ENCODE assay signal across 18 cellular contexts in the genomic region with DNA sequence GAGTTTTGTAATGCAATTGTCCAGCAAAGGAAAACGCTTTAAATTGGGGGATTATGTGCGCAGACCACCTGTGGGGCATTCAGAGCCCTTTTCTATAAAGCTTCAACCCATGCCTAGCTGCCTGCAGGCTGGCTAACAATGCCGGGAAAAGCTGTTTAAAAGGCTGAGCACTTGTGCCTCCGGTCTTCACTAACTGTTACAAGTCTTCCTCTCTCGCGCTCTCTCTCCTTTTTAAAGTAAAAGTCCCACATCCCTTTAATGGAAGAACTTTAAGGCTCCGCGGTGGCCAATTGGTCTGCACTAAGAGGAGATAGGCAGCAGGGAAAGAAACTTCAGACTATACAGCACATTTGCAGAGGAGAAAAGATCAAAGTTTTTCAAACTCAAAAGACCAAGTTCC. TPM values are rescaled to one million over a fixed set of nuclear protein-coding genes. Genes with fewer than 3 reads are reported as not detected.
DNase-seq lines count a peak whose midpoint lies in the region; ATAC-seq and TF ChIP-seq lines count a peak whose summit lies in the region.
"Had no signal": no experiment of that assay in that cellular context is flagged by ENCODE, and none has a peak within 500 bp of the region (broad histone marks: within the 10 kb centered on the region; RNA-seq: fewer than 3 reads in every experiment).

No MANE protein-coding gene starts in this region.

- no peak overlapping the region for H4K5ac ChIP-seq in H9 (ENCODE audit: insufficient read length, low read depth, low read length)

- H3K27me3 Mint-ChIP-seq in H9 (ENCODE audit: low read depth): peaks cover 13% of the 10 kb centered on the region
- peaks cover 16% of the 10 kb centered on the region for H3K27me3 Mint-ChIP-seq in brain

- H3K79me2 ChIP-seq in H9 (ENCODE audit: insufficient read depth, low read length) (no peaks in the 10 kb centered on the region), smooth muscle cell (ENCODE audit: low read depth) (peaks cover 12% of the 10 kb centered on the region)

- no peak overlapping the region for H2BK20ac ChIP-seq in H9 (ENCODE audit: low read depth, low read length, poor library complexity, severe bottlenecking)

- H3K23ac ChIP-seq in H9 (ENCODE audit: insufficient read length, low read depth, low read length): no peak overlapping the region

- TF ChIP-seq CTCF in H9 (conservative IDR thresholded peaks at IDR 0.05) (no peak), brain (conservative IDR thresholded peaks at IDR 0.05) (no peak), smooth muscle cell (IDR thresholded peaks at IDR 0.05; ENCODE audit: borderline replicate concordance, insufficient read depth, poor library complexity, severe bottlenecking) (no peak)

- no peak overlapping the region for H2AK5ac ChIP-seq in H9 (ENCODE audit: insufficient read length, low read length)

- H2BK12ac ChIP-seq in H9 (ENCODE audit: insufficient read length, low read depth, low read length): no peak overlapping the region

- H3K9me3 Mint-ChIP-seq in H9: no peaks in the 10 kb centered on the region
- peaks cover 0 to 2% (median 0%) of the 10 kb centered on the region in 5 experiments for H3K9me3 Mint-ChIP-seq in brain
- H3K9me3 Mint-ChIP-seq: activated naive CD8-positive, alpha-beta T cell treated with anti-CD3 and anti-CD28 coated beads for 36 hours had no signal

- no peak for ATAC-seq in HG03432 (IDR thresholded peaks at IDR 0.05; ENCODE audit: unreplicated experiment)
- ATAC-seq: activated CD4-positive, CD25-positive, alpha-beta regulatory T cell treated with anti-CD3 and anti-CD28 coated beads, Interleukin-2, amount 50 U/mL, for 24 hours; stimulated activated naive CD8-positive, alpha-beta T cell treated with anti-CD3 and anti-CD28 coated beads, Interleukin-15, Interleukin-2, amounts not matched to agents 100 U/mL and 50 U/mL, for 24 hours had no signal

- H3K36me3 ChIP-seq in smooth muscle cell (ENCODE audit: low read depth): no peaks in the 10 kb centered on the region
- H3K36me3 ChIP-seq: colonic mucosa, esophagus squamous epithelium, right atrium auricular region had no signal

- H3T11ph ChIP-seq in H9 (ENCODE audit: low read length): no peak overlapping the region

- H4K8ac ChIP-seq in H9 (replicated peaks; ENCODE audit: insufficient read length, low read depth, low read length): no peak overlapping the region

- H2BK15ac ChIP-seq in H9 (ENCODE audit: low read depth, low read length): no peak overlapping the region

- H3K36me3 Mint-ChIP-seq in H9 (ENCODE audit: insufficient read depth in 1 of 3, low read depth in 3 of 3): no peaks in the 10 kb centered on the region; a peak in 1 of 7 replicates
- H3K36me3 Mint-ChIP-seq in brain: no peaks in the 10 kb centered on the region
- H3K36me3 Mint-ChIP-seq: activated naive CD8-positive, alpha-beta T cell treated with anti-CD3 and anti-CD28 coated beads for 36 hours had no signal

- DNase-seq in H9 (peak; percentile 74), left kidney (ENCODE audit: low read depth, low spot score) (peak; percentile 48), smooth muscle cell (lab: John Stamatoyannopoulos, UW; ENCODE audit: unreplicated experiment) (no peak), COR-L47 (lab: John Stamatoyannopoulos, UW) (no peak)
- no peak for DNase-seq in stimulated activated CD4-positive, alpha-beta T cell treated with anti-CD3 and anti-CD28 coated beads, Interleukin-4, amount 100 ng/mL, for 24 hours
- DNase-seq: activated naive CD8-positive, alpha-beta T cell treated with anti-CD3 and anti-CD28 coated beads for 36 hours; activated T-cell treated with anti-CD3 and anti-CD28 coated beads for 4 hours; colonic mucosa; esophagus squamous epithelium; MM.1S; NCI-H2171; stimulated activated naive CD8-positive, alpha-beta T cell treated with anti-CD3 and anti-CD28 coated beads, Interleukin-15, Interleukin-2, amounts not matched to agents 100 U/mL and 50 U/mL, for 24 hours had no signal

- peak overlapping the region; percentile 19 to 94 (median 40); a peak in 4 of 7 replicates for H3K27ac Mint-ChIP-seq in H9
- H3K27ac Mint-ChIP-seq in brain: peak overlapping the region in 4 of 5 experiments; percentile 44 to 74 (median 58)
- H3K27ac Mint-ChIP-seq: activated naive CD8-positive, alpha-beta T cell treated with anti-CD3 and anti-CD28 coated beads for 36 hours had no signal

- H4K91ac ChIP-seq in H9 (ENCODE audit: insufficient read length, low read depth, low read length): no peak overlapping the region

- H3K56ac ChIP-seq in H9 (ENCODE audit: insufficient read length, low read depth, low read length): no peak overlapping the region

- H4K20me1 ChIP-seq in H9 (ENCODE audit: control insufficient read depth, insufficient read depth, insufficient read length): no peaks in the 10 kb centered on the region
- peaks cover 25% of the 10 kb centered on the region for H4K20me1 ChIP-seq in smooth muscle cell (ENCODE audit: low read depth)

- no peak overlapping the region for H3K4ac ChIP-seq in H9 (ENCODE audit: low read depth, low read length)

- no CpG with 5 or more reads among the region's 8 CpGs for WGBS in H9 (ENCODE audit: extremely low coverage, insufficient read length, low lambda C conversion rate)
- 8% methylated on average over 8 of the region's 8 CpGs for WGBS in smooth muscle cell (ENCODE audit: low lambda C conversion rate)

- H3K9ac ChIP-seq in H9 (ENCODE audit: extremely low read depth, insufficient read length, low read length) (no peak overlapping the region), smooth muscle cell (ENCODE audit: low read depth) (no peak overlapping the region)

- no peak overlapping the region for H3K18ac ChIP-seq in H9 (ENCODE audit: insufficient read length, low read depth, low read length)

- H3K4me2 ChIP-seq in H9 (ENCODE audit: insufficient read depth, insufficient read length, low read length) (peak overlapping the region; percentile 48), smooth muscle cell (peak overlapping the region; percentile 83)

- H3K27me3 ChIP-seq in H9 (ENCODE audit: insufficient read depth, low read length) (peaks cover 6% of the 10 kb centered on the region; the same call in 1 of the 2 replicates), smooth muscle cell (ENCODE audit: low read depth) (no peaks in the 10 kb centered on the region)
- H3K27me3 ChIP-seq: colonic mucosa, right atrium auricular region had no signal

- H3F3A ChIP-seq in smooth muscle cell (ENCODE audit: low read depth): no peaks in the 10 kb centered on the region

- H3K23me2 ChIP-seq in H9 (ENCODE audit: insufficient read length, low read depth, low read length, poor library complexity, severe bottlenecking): peaks cover 3% of the 10 kb centered on the region

- H3K27ac ChIP-seq in H9 (ENCODE audit: insufficient read length, low read depth, low read length) (no peak overlapping the region), smooth muscle cell (ENCODE audit: low read depth) (no peak overlapping the region)
- H3K27ac ChIP-seq: colonic mucosa, esophagus squamous epithelium had no signal

- peaks cover 44 to 45% of the 10 kb centered on the region in 2 experiments for H3K4me1 Mint-ChIP-seq in H9
- peaks cover 42% of the 10 kb centered on the region for H3K4me1 Mint-ChIP-seq in brain

- H3K4me1 ChIP-seq in H9 (ENCODE audit: insufficient read depth, low read length): peaks cover 7% of the 10 kb centered on the region; the same call in 1 of the 2 replicates
- H3K4me1 ChIP-seq in smooth muscle cell (ENCODE audit: low read depth): peaks cover 35% of the 10 kb centered on the region

- no peak overlapping the region for H2AFZ ChIP-seq in H9 (ENCODE audit: low read length)
- peak overlapping the region; percentile 12 for H2AFZ ChIP-seq in smooth muscle cell (ENCODE audit: low read depth)

- no peak overlapping the region for H2BK5ac ChIP-seq in H9 (ENCODE audit: insufficient read length, low read length)

- H3K14ac ChIP-seq in H9 (ENCODE audit: insufficient read depth, low read length): no peak overlapping the region

- no peaks in the 10 kb centered on the region for H3K79me1 ChIP-seq in H9 (ENCODE audit: insufficient read depth, low read depth, low read length, poor library complexity, severe bottlenecking)

- no peak overlapping the region for H2BK120ac ChIP-seq in H9 (ENCODE audit: low read depth, low read length, poor library complexity, severe bottlenecking)

- H3K4me3 Mint-ChIP-seq in H9: peak overlapping the region; percentile 41 to 72
- peak overlapping the region; percentile 62 to 93 (median 85) for H3K4me3 Mint-ChIP-seq in brain
- H3K4me3 Mint-ChIP-seq: activated naive CD8-positive, alpha-beta T cell treated with anti-CD3 and anti-CD28 coated beads for 36 hours had no signal

- peak overlapping the region; percentile 34 for H3K4me3 ChIP-seq in smooth muscle cell
- H3K4me3 ChIP-seq: colonic mucosa, esophagus squamous epithelium had no signal

- no peaks in the 10 kb centered on the region for H3K9me3 ChIP-seq in H9 (ENCODE audit: control insufficient read depth, low read depth, low read length)
- no peaks in the 10 kb centered on the region for H3K9me3 ChIP-seq in smooth muscle cell (replicated peaks; ENCODE audit: low read depth)
- H3K9me3 ChIP-seq: colonic mucosa, esophagus squamous epithelium, right atrium auricular region had no signal

RNA-seq across cellular contexts. Expression of gene FZD8, which starts 4.6 kb away (rescaled TPM):
- 13.8 and 15.1 TPM in 2 replicates for total RNA-seq in H9 (2021)
- polyA plus RNA-seq in brain (ENCODE audit: insufficient read depth, low read depth, low replicate concordance): 14.8 TPM
- total RNA-seq in smooth muscle cell: 12.0 and 15.3 TPM in 2 replicates
- polyA plus RNA-seq in smooth muscle cell: 4.8 and 6.8 TPM in 2 replicates

RNA-seq across cellular contexts. Expression of gene GJD4, which starts 32.3 kb away (rescaled TPM):
- total RNA-seq in H9 (2021) (not detected in 2 replicates), smooth muscle cell (not detected in 2 replicates)
- polyA plus RNA-seq in brain (ENCODE audit: insufficient read depth, low read depth, low replicate concordance) (not detected), smooth muscle cell (not detected in 2 replicates)
- total RNA-seq: activated naive CD8-positive, alpha-beta T cell treated with anti-CD3 and anti-CD28 coated beads for 36 hours; colonic mucosa; esophagus squamous epithelium; H4; mucosa of gallbladder; right atrium auricular region had no signal

Comparison
In these comparisons a context has a peak if more than half of its experiments do, and no peak if none do; other contexts are left out.
1. DNase-seq: peak in H9 (single experiment) and left kidney (single experiment); none in smooth muscle cell (single experiment), COR-L47 (single experiment) and stimulated activated CD4-positive, alpha-beta T cell treated with anti-CD3 and anti-CD28 coated beads, Interleukin-4, amount 100 ng/mL, for 24 hours (single experiment).